Comparison of ENCODE assay signal across 11 cellular contexts in genomic region chr20:38110525-38111178, GRCh38. TPM values are rescaled to one million over a fixed set of nuclear protein-coding genes. Genes with fewer than 3 reads are reported as not detected.
DNase-seq lines count a peak whose midpoint lies in the region; ATAC-seq and TF ChIP-seq lines count a peak whose summit lies in the region.
"Had no signal": no experiment of that assay in that cellular context is flagged by ENCODE, and none has a peak within 500 bp of the region (broad histone marks: within the 10 kb centered on the region; RNA-seq: fewer than 3 reads in every experiment).

No MANE protein-coding gene starts in this region.

- TF ChIP-seq CTCF in Caco-2 (IDR thresholded peaks at IDR 0.05; ENCODE audit: insufficient read depth in 1 of 2, low read depth in 1 of 2, low read length in 1 of 2, severe bottlenecking in 1 of 2, unreplicated experiment in 1 of 2) (no peak), Peyer's patch (IDR thresholded peaks at IDR 0.05) (no peak), gastroesophageal sphincter (IDR thresholded peaks at IDR 0.05) (no peak), gastrocnemius medialis (IDR thresholded peaks at IDR 0.05 in 4 of 5, conservative IDR thresholded peaks at IDR 0.05 in 1 of 5) (no peak)

- WGBS in gastroesophageal sphincter (ENCODE audit: low coverage in 1 of 2), 2 donors, result 91 to 94% methylated on average over 8 of the region's 8 CpGs

- H3K27me3 Mint-ChIP-seq in Caco-2 (ENCODE audit: insufficient read depth, unreplicated experiment), result no peaks in the 10 kb centered on the region
- peaks cover 3% of the 10 kb centered on the region for H3K27me3 Mint-ChIP-seq in activated T-helper 2 cell treated with anti-CD3 and anti-CD28 coated beads, Interferon-gamma antibody, Interleukin-2, Interleukin-4, amounts not matched to agents 10 μg/mL and 5 μg/mL and 100 μg/mL, durations not matched to agents 14 hours and 24 hours and 36 hours (ENCODE audit: low read depth)
- H3K27me3 Mint-ChIP-seq: stimulated activated memory B cell treated with anti-CD40 and anti-IgM and Interleukin-4, amounts not matched to agents 10 μg/mL and 1 μg/mL and 100 μg/mL, for 72 hours had no signal

- no peaks in the 10 kb centered on the region for H3K27me3 ChIP-seq in Caco-2 (replicated peaks; ENCODE audit: control insufficient read depth, insufficient read depth, low read length)
- H3K27me3 ChIP-seq in Peyer's patch, result no peaks in the 10 kb centered on the region
- H3K27me3 ChIP-seq in gastroesophageal sphincter, result no peaks in the 10 kb centered on the region
- H3K27me3 ChIP-seq in gastrocnemius medialis, result no peaks in the 10 kb centered on the region

- TSS peak; percentile 75 for BruUV-seq in Caco-2 (replicated peaks; lab: Mats Ljungman, UMichigan)

- H3K36me3 ChIP-seq in Caco-2 (ENCODE audit: control insufficient read depth, insufficient read depth, low read length), result no peaks in the 10 kb centered on the region
- H3K36me3 ChIP-seq in Peyer's patch, result no peaks in the 10 kb centered on the region
- no peaks in the 10 kb centered on the region for H3K36me3 ChIP-seq in gastroesophageal sphincter
- H3K36me3 ChIP-seq in gastrocnemius medialis, result no peaks in the 10 kb centered on the region

- CTCF ChIA-PET in Caco-2 (lab: Charles Lee), result interaction anchor here (0.9 to 2.4 kb wide), 11 partner anchors 12 to 211 kb away, joined by 3 to 13 read pairs (median 6); no protein-coding TSS in a partner anchor

- in situ Hi-C loops in gastrocnemius medialis (cut with MboI; ENCODE audit: low sequenced_read_pairs in 4 of 4), result no loop called here

- H3K4me3 Mint-ChIP-seq in Caco-2 (ENCODE audit: unreplicated experiment), result peak overlapping the region; percentile 19
- H3K4me3 Mint-ChIP-seq in activated T-helper 2 cell treated with anti-CD3 and anti-CD28 coated beads, Interferon-gamma antibody, Interleukin-2, Interleukin-4, amounts not matched to agents 10 μg/mL and 5 μg/mL and 100 μg/mL, durations not matched to agents 14 hours and 24 hours and 36 hours (ENCODE audit: low read depth), result no peak overlapping the region
- H3K4me3 Mint-ChIP-seq: stimulated activated memory B cell treated with anti-CD40 and anti-IgM and Interleukin-4, amounts not matched to agents 10 μg/mL and 1 μg/mL and 100 μg/mL, for 72 hours had no signal

- TF ChIP-seq EP300 in gastroesophageal sphincter (IDR thresholded peaks at IDR 0.05), result no peak

- TF ChIP-seq POLR2A in Peyer's patch (IDR thresholded peaks at IDR 0.05), result no peak
- TF ChIP-seq POLR2A in gastroesophageal sphincter (IDR thresholded peaks at IDR 0.05), result no peak
- no peak for TF ChIP-seq POLR2A in gastrocnemius medialis (IDR thresholded peaks at IDR 0.05)

- peaks cover 56% of the 10 kb centered on the region for H3K4me1 ChIP-seq in Caco-2
- H3K4me1 ChIP-seq in Peyer's patch, result peaks cover 0 to 33% (median 3%) of the 10 kb centered on the region in 4 donors
- H3K4me1 ChIP-seq in gastroesophageal sphincter, result peaks cover 3 to 51% (median 27%) of the 10 kb centered on the region in 3 donors
- H3K4me1 ChIP-seq in gastrocnemius medialis, result peaks cover 67 to 73% of the 10 kb centered on the region in 2 donors

- POLR2A ChIA-PET in Caco-2 (lab: Charles Lee), result interaction anchor here (0.9 to 1.5 kb wide), 3 partner anchors 12 to 77 kb away, joined by 4 to 10 read pairs (median 6); partner anchors contain the start of genes RPRD1B and TTI1

- H3K36me3 Mint-ChIP-seq in Caco-2 (ENCODE audit: insufficient read depth, unreplicated experiment), result peaks cover 20% of the 10 kb centered on the region
- H3K36me3 Mint-ChIP-seq in activated T-helper 2 cell treated with anti-CD3 and anti-CD28 coated beads, Interferon-gamma antibody, Interleukin-2, Interleukin-4, amounts not matched to agents 10 μg/mL and 5 μg/mL and 100 μg/mL, durations not matched to agents 14 hours and 24 hours and 36 hours (ENCODE audit: low read depth), result no peaks in the 10 kb centered on the region
- H3K36me3 Mint-ChIP-seq: stimulated activated memory B cell treated with anti-CD40 and anti-IgM and Interleukin-4, amounts not matched to agents 10 μg/mL and 1 μg/mL and 100 μg/mL, for 72 hours had no signal

- H3K9me3 ChIP-seq in Caco-2, result no peaks in the 10 kb centered on the region
- H3K9me3 ChIP-seq in Peyer's patch, result no peaks in the 10 kb centered on the region
- no peaks in the 10 kb centered on the region for H3K9me3 ChIP-seq in gastroesophageal sphincter
- no peaks in the 10 kb centered on the region for H3K9me3 ChIP-seq in gastrocnemius medialis

- H3K27ac ChIP-seq in Peyer's patch, result peak overlapping the region; percentile 14 to 86 (median 66)
- H3K27ac ChIP-seq in gastroesophageal sphincter, result peak overlapping the region in 3 of 4 donors; percentile 72 to 85 (median 77)
- H3K27ac ChIP-seq in gastrocnemius medialis, result peak overlapping the region; percentile 85 to 94 (median 92)

- ATAC-seq in gastroesophageal sphincter (no peak), gastrocnemius medialis (peak in 1 of 2 donors; percentile 15)
- ATAC-seq: stimulated activated memory B cell treated with anti-CD40 and anti-IgM and Interleukin-4, amounts not matched to agents 10 μg/mL and 1 μg/mL and 100 μg/mL, for 72 hours had no signal

- H3K9me3 Mint-ChIP-seq in Caco-2 (ENCODE audit: unreplicated experiment), result no peaks in the 10 kb centered on the region
- no peaks in the 10 kb centered on the region for H3K9me3 Mint-ChIP-seq in activated T-helper 2 cell treated with anti-CD3 and anti-CD28 coated beads, Interferon-gamma antibody, Interleukin-2, Interleukin-4, amounts not matched to agents 10 μg/mL and 5 μg/mL and 100 μg/mL, durations not matched to agents 14 hours and 24 hours and 36 hours
- H3K9me3 Mint-ChIP-seq: stimulated activated memory B cell treated with anti-CD40 and anti-IgM and Interleukin-4, amounts not matched to agents 10 μg/mL and 1 μg/mL and 100 μg/mL, for 72 hours had no signal

- H3K4me3 ChIP-seq in Caco-2 (ENCODE audit: low read depth, low read length) (no peak overlapping the region), Peyer's patch (no peak overlapping the region), gastroesophageal sphincter (no peak overlapping the region), gastrocnemius medialis (no peak overlapping the region)

- H3K27ac Mint-ChIP-seq in Caco-2 (ENCODE audit: unreplicated experiment), result peak overlapping the region; percentile 10
- H3K27ac Mint-ChIP-seq in activated T-helper 2 cell treated with anti-CD3 and anti-CD28 coated beads, Interferon-gamma antibody, Interleukin-2, Interleukin-4, amounts not matched to agents 10 μg/mL and 5 μg/mL and 100 μg/mL, durations not matched to agents 14 hours and 24 hours and 36 hours, result no peak overlapping the region
- H3K27ac Mint-ChIP-seq: stimulated activated memory B cell treated with anti-CD40 and anti-IgM and Interleukin-4, amounts not matched to agents 10 μg/mL and 1 μg/mL and 100 μg/mL, for 72 hours had no signal

- H3K4me1 Mint-ChIP-seq in Caco-2 (ENCODE audit: low read depth, unreplicated experiment), result peaks cover 54% of the 10 kb centered on the region
- H3K4me1 Mint-ChIP-seq in activated T-helper 2 cell treated with anti-CD3 and anti-CD28 coated beads, Interferon-gamma antibody, Interleukin-2, Interleukin-4, amounts not matched to agents 10 μg/mL and 5 μg/mL and 100 μg/mL, durations not matched to agents 14 hours and 24 hours and 36 hours (ENCODE audit: low read depth), result peaks cover 3% of the 10 kb centered on the region

- DNase-seq in Caco-2, result no peak
- DNase-seq in Peyer's patch, result peak in 2 of 3 donors; percentile 11 to 25
- DNase-seq in gastrocnemius medialis, result no peak
- DNase-seq in COLO829 (ENCODE audit: low spot score), result no peak
- DNase-seq in activated T-helper 2 cell treated with anti-CD3 and anti-CD28 coated beads, Interferon-gamma antibody, Interleukin-2, Interleukin-4, amounts not matched to agents 10 μg/mL and 5 μg/mL and 100 μg/mL, durations not matched to agents 14 hours and 24 hours and 36 hours (ENCODE audit: low spot score), result no peak
- DNase-seq in DMS79 treated with DMSO at 0.1 percent for 48 hours (lab: John Stamatoyannopoulos, UW), result no peak
- no peak for DNase-seq in activated CD8-positive, alpha-beta memory T cell treated with anti-CD3 and anti-CD28 coated beads, Interleukin-2, amount 50 U/mL, for 4 hours
- DNase-seq: GDM1, NCI-H1048 had no signal

- intact Hi-C loops in Caco-2 (cut with micrococcal nuclease; ENCODE audit: unreplicated experiment), result loop anchor here (1.0 to 2.0 kb wide), 4 partner anchors 13 to 37 kb away; no protein-coding TSS in a partner anchor
- intact Hi-C loops in gastrocnemius medialis (cut with DNase I; ENCODE audit: low total_unique reads), result loop anchor here (2.0 to 5.0 kb wide), 2 partner anchors 54 to 118 kb away; partner anchors contain the start of gene TGM2
- intact Hi-C loops in activated T-helper 2 cell treated with anti-CD3 and anti-CD28 coated beads, Interferon-gamma antibody, Interleukin-2, Interleukin-4, amounts not matched to agents 10 μg/mL and 5 μg/mL and 100 μg/mL, durations not matched to agents 14 hours and 24 hours and 36 hours (cut with micrococcal nuclease), result no loop called here

RNA-seq across cellular contexts. Expression of gene TGM2, which starts 54.4 kb away (rescaled TPM):
- 138 and 162 TPM in 2 replicates for total RNA-seq in Caco-2 (2022)
- total RNA-seq in Peyer's patch, result 100 to 1,000 TPM in 3 of 4 donors, 10 to 100 TPM in 1; 31.4 to 216 (median 145) TPM
- 100 to 1,000 TPM; 163 to 385 (median 188) TPM for total RNA-seq in gastroesophageal sphincter
- total RNA-seq in gastrocnemius medialis, result 100 to 1,000 TPM in 1 of 4 donors, 10 to 100 TPM in 3; 12.8 to 152 (median 58.4) TPM
- total RNA-seq in activated T-helper 2 cell treated with anti-CD3 and anti-CD28 coated beads, Interferon-gamma antibody, Interleukin-2, Interleukin-4, amounts not matched to agents 10 μg/mL and 5 μg/mL and 100 μg/mL, durations not matched to agents 14 hours and 24 hours and 36 hours, result not detected in 2 replicates

Comparison
In these comparisons a context has a peak if more than half of its experiments do, and no peak if none do; other contexts are left out.
1. DNase-seq: peak in Peyer's patch (2 of 3); none in Caco-2 (0 of 2), gastrocnemius medialis (0 of 2), COLO829 (single experiment), activated T-helper 2 cell treated with anti-CD3 and anti-CD28 coated beads, Interferon-gamma antibody, Interleukin-2, Interleukin-4, amounts not matched to agents 10 μg/mL and 5 μg/mL and 100 μg/mL, durations not matched to agents 14 hours and 24 hours and 36 hours (single experiment), DMS79 treated with DMSO at 0.1 percent for 48 hours (single experiment) and activated CD8-positive, alpha-beta memory T cell treated with anti-CD3 and anti-CD28 coated beads, Interleukin-2, amount 50 U/mL, for 4 hours (single experiment).
2. RNA of gene TGM2, which starts 54.4 kb away (total RNA-seq): 163 to 385 TPM in gastroesophageal sphincter, 31.4 to 216 TPM in Peyer's patch, 138 to 162 TPM in Caco-2 and 12.8 to 152 TPM in gastrocnemius medialis; not detected in activated T-helper 2 cell treated with anti-CD3 and anti-CD28 coated beads, Interferon-gamma antibody, Interleukin-2, Interleukin-4, amounts not matched to agents 10 μg/mL and 5 μg/mL and 100 μg/mL, durations not matched to agents 14 hours and 24 hours and 36 hours; every median in the first group is over 10 times any median in the second.
3. Peak in every context shown above with its lines, with median percentiles within 50 percentile points of each other: H3K27ac ChIP-seq.